In genomic region chr6:149026530-149026942, GRCh38 we compare ENCODE assay signal across 1 cellular context.
TF ChIP-seq lines count a peak whose summit lies in the region.

No MANE protein-coding gene starts in this region.

TF ChIP-seq in K562, 482 proteins besides CTCF, POLR2A, EP300 and RAD21 (continued from another document):
- 0 out of 2 replicates have a peak, but pooled peaks have one; percentile 7 for TF ChIP-seq TEAD4 (IDR thresholded peaks at IDR 0.05; ENCODE audit: low read length)
- no peak for TF ChIP-seq TEAD4 (CRISPR knock-in tag; IDR thresholded peaks at IDR 0.05; ENCODE audit: borderline replicate concordance)
- no peak for TF ChIP-seq TCF15 (CRISPR knock-in tag; IDR thresholded peaks at IDR 0.05)
- 0 out of 2 replicates have a peak, but pooled peaks have one; percentile 54 for TF ChIP-seq JUN (IDR thresholded peaks at IDR 0.05; ENCODE audit: borderline replicate concordance, low read depth, low read length)
- TF ChIP-seq JUN (CRISPR knock-in tag; IDR thresholded peaks at IDR 0.05; ENCODE audit: borderline replicate concordance) = no peak
- no peak for TF ChIP-seq IRF9 (tag; IDR thresholded peaks at IDR 0.05)
- no peak for TF ChIP-seq ZNF408 (CRISPR knock-in tag; IDR thresholded peaks at IDR 0.05; ENCODE audit: low read depth)
- peak; percentile 78 for TF ChIP-seq ZNF280A (IDR thresholded peaks at IDR 0.05; ENCODE audit: low read depth, partially characterized antibody)
- peak; percentile 46; the same call in 1 of the 2 replicates for TF ChIP-seq EHMT2 (IDR thresholded peaks at IDR 0.05)
- peak; percentile 79; the same call in 1 of the 2 replicates for TF ChIP-seq ATF2 (CRISPR knock-in tag; IDR thresholded peaks at IDR 0.05)
- TF ChIP-seq CGGBP1 (CRISPR knock-in tag; IDR thresholded peaks at IDR 0.05) = no peak
- peak; percentile 76 for TF ChIP-seq TRIM28 (IDR thresholded peaks at IDR 0.05)
- TF ChIP-seq ILK (tag; IDR thresholded peaks at IDR 0.05; ENCODE audit: borderline replicate concordance, low read depth) = no peak
